20 cellular contexts compared by ENCODE assay signal in the genomic region with DNA sequence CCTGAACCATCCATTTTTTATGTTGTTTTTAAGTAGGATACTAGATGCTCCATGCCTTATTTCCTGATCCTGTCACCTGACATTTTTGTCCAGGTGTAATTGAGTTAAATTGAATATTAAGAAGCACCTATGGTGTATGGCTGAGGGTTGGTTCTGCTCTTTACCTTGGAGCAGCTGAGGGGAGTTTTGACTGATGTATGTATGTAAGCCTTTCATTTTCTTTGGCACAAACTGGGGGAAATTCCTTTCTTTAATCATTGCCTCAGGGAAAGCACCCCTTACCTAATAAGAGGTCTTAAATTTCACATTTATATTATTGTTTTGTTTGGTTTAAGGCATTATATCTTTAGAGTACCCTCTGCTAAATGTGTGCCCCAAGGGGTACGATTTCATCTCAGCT.
DNase-seq lines count a peak whose midpoint lies in the region; ATAC-seq and FAIRE-seq lines count a peak whose summit lies in the region.
"Had no signal": no experiment of that assay in that cellular context is flagged by ENCODE, and none has a peak within 500 bp of the region (broad histone marks: within the 10 kb centered on the region; RNA-seq: fewer than 3 reads in every experiment).

No MANE protein-coding gene starts in this region.

- no peak for FAIRE-seq in GM19239 (lab: Jason Lieb, UNC)
- FAIRE-seq: GM12891 had no signal

- DNase-seq in NCI-H226 (peak; percentile 37), GM19239 (ENCODE audit: insufficient read length, low spot score) (no peak), NCI-H2196 treated with DMSO at 0.1 percent for 48 hours (lab: John Stamatoyannopoulos, UW; ENCODE audit: unreplicated experiment) (no peak)
- no peak for DNase-seq in activated naive CD4-positive, alpha-beta T cell (lab: John Stamatoyannopoulos, UW)
- DNase-seq: activated CD4-positive, alpha-beta T cell treated with anti-CD3 and anti-CD28 coated beads for 48 hours; DMS79 treated with DMSO at 0.1 percent for 48 hours; immature natural killer cell; left ventricle myocardium superior; NCI-H1417 treated with DMSO at 0.1 percent for 48 hours; NCI-H2107; NCI-H526; right lobe of liver; stimulated activated naive CD8-positive, alpha-beta T cell treated with anti-CD3 and anti-CD28 coated beads, Interleukin-15, amount 100 ng/mL, for 72 hours; T-helper 17 cell had no signal

- peak; percentile 53 for ATAC-seq in GM18502 (IDR thresholded peaks at IDR 0.05; ENCODE audit: poor library complexity, unreplicated experiment)
- ATAC-seq in GM19397 (IDR thresholded peaks at IDR 0.05; ENCODE audit: unreplicated experiment): peak; percentile 59
- ATAC-seq in HG02852 (IDR thresholded peaks at IDR 0.05; ENCODE audit: unreplicated experiment): peak; percentile 57
- no peak for ATAC-seq in GM21528 (IDR thresholded peaks at IDR 0.05; ENCODE audit: low FRiP score, unreplicated experiment)
- ATAC-seq: GM23338; left ventricle myocardium superior; right lobe of liver; stimulated activated naive CD8-positive, alpha-beta T cell treated with anti-CD3 and anti-CD28 coated beads, Interleukin-15, amount 100 ng/mL, for 72 hours; T-helper 17 cell had no signal
